Comparison of ENCODE assay signal across 11 cellular contexts in genomic region chr17:720706-721539, GRCh38.
"Had no signal": no experiment of that assay in that cellular context is flagged by ENCODE, and none has a peak within 500 bp of the region (broad histone marks: within the 10 kb centered on the region; RNA-seq: fewer than 3 reads in every experiment).

No MANE protein-coding gene starts in this region.

- DNase-seq: activated CD4-positive, alpha-beta T cell treated with anti-CD3 and anti-CD28 coated beads, Interleukin-2, amount 10 ng/mL, durations not matched to agents 7 days and 5 days; activated CD8-positive, alpha-beta memory T cell treated with anti-CD3 and anti-CD28 coated beads for 24 hours; activated naive CD8-positive, alpha-beta T cell treated with anti-CD3 and anti-CD28 coated beads for 36 hours; anterior cingulate cortex; endodermal cell; foreskin fibroblast; glutamatergic neuron; ovary had no signal

- H3K36me3 Mint-ChIP-seq: activated naive CD8-positive, alpha-beta T cell treated with anti-CD3 and anti-CD28 coated beads for 36 hours; stimulated activated effector memory CD8-positive, alpha-beta T cell treated with anti-CD3 and anti-CD28 coated beads, Interleukin-12 subunit alpha, Interleukin-12 subunit beta, amount 100 ng/mL, for 72 hours had no signal

- H3K27me3 Mint-ChIP-seq: activated CD4-positive, alpha-beta T cell treated with anti-CD3 and anti-CD28 coated beads, Interleukin-2, amount 10 ng/mL, durations not matched to agents 7 days and 5 days; activated naive CD8-positive, alpha-beta T cell treated with anti-CD3 and anti-CD28 coated beads for 36 hours had no signal

- H3K9me3 Mint-ChIP-seq: activated CD4-positive, alpha-beta T cell treated with anti-CD3 and anti-CD28 coated beads, Interleukin-2, amount 10 ng/mL, durations not matched to agents 7 days and 5 days; activated naive CD8-positive, alpha-beta T cell treated with anti-CD3 and anti-CD28 coated beads for 36 hours; endodermal cell; stimulated activated effector memory CD8-positive, alpha-beta T cell treated with anti-CD3 and anti-CD28 coated beads, Interleukin-12 subunit alpha, Interleukin-12 subunit beta, amount 100 ng/mL, for 72 hours; T-helper 2 cell treated with Interferon-gamma antibody and Interleukin-4, amounts not matched to agents 5 μg/mL and 100 μg/mL, for 36 hours had no signal

- H3K4me3 Mint-ChIP-seq: activated CD4-positive, alpha-beta T cell treated with anti-CD3 and anti-CD28 coated beads, Interleukin-2, amount 10 ng/mL, durations not matched to agents 7 days and 5 days; activated naive CD8-positive, alpha-beta T cell treated with anti-CD3 and anti-CD28 coated beads for 36 hours; endodermal cell; stimulated activated effector memory CD8-positive, alpha-beta T cell treated with anti-CD3 and anti-CD28 coated beads, Interleukin-12 subunit alpha, Interleukin-12 subunit beta, amount 100 ng/mL, for 72 hours; T-helper 2 cell treated with Interferon-gamma antibody and Interleukin-4, amounts not matched to agents 5 μg/mL and 100 μg/mL, for 36 hours had no signal

- H3K4me1 Mint-ChIP-seq: endodermal cell; stimulated activated effector memory CD8-positive, alpha-beta T cell treated with anti-CD3 and anti-CD28 coated beads, Interleukin-12 subunit alpha, Interleukin-12 subunit beta, amount 100 ng/mL, for 72 hours had no signal

- H3K9me3 ChIP-seq: ovary had no signal

- H3K27ac Mint-ChIP-seq: activated CD4-positive, alpha-beta T cell treated with anti-CD3 and anti-CD28 coated beads, Interleukin-2, amount 10 ng/mL, durations not matched to agents 7 days and 5 days; activated naive CD8-positive, alpha-beta T cell treated with anti-CD3 and anti-CD28 coated beads for 36 hours; endodermal cell; stimulated activated effector memory CD8-positive, alpha-beta T cell treated with anti-CD3 and anti-CD28 coated beads, Interleukin-12 subunit alpha, Interleukin-12 subunit beta, amount 100 ng/mL, for 72 hours; T-helper 2 cell treated with Interferon-gamma antibody and Interleukin-4, amounts not matched to agents 5 μg/mL and 100 μg/mL, for 36 hours had no signal

- H3K27ac ChIP-seq: cardiac muscle cell, ovary had no signal

- H3K4me3 ChIP-seq: cardiac muscle cell, ovary had no signal

- H3K27me3 ChIP-seq: cardiac muscle cell, ovary had no signal

- H3K36me3 ChIP-seq: cardiac muscle cell, ovary had no signal
